In genomic region chr2:119758881-119759450, GRCh38 we compare ENCODE assay signal across 7 cellular contexts. TPM values are rescaled to one million over a fixed set of nuclear protein-coding genes. Genes with fewer than 3 reads are reported as not detected.
DNase-seq lines count a peak whose midpoint lies in the region; ATAC-seq and TF ChIP-seq lines count a peak whose summit lies in the region.

No MANE protein-coding gene starts in this region.

- no peaks in the 10 kb centered on the region for H3K9me3 ChIP-seq in iPS-18c (ENCODE audit: control insufficient read depth, insufficient read depth, low read length)

- intact Hi-C loops in activated T-helper 1 cell treated with anti-CD3 and anti-CD28 coated beads, Interleukin-12 subunit alpha, Interleukin-12 subunit beta, Interleukin-2, Interleukin-4 antibody, amounts not matched to agents 30 ng/mL and 10 ng/mL and 1 ng/mL, durations not matched to agents 14 hours and 24 hours and 36 hours (cut with micrococcal nuclease) = loop anchor here (1.0 to 5.0 kb wide), 10 partner anchors 54 to 1670 kb away; partner anchors contain the start of genes C2orf76, DBI, EPB41L5 and INSIG2

- no peaks in the 10 kb centered on the region; the same call in none of the 2 replicates for H3K27me3 Mint-ChIP-seq in HFFc6 (ENCODE audit: insufficient read depth)
- H3K27me3 Mint-ChIP-seq in activated T-helper 1 cell treated with anti-CD3 and anti-CD28 coated beads, Interleukin-12 subunit alpha, Interleukin-12 subunit beta, Interleukin-2, Interleukin-4 antibody, amounts not matched to agents 30 ng/mL and 10 ng/mL and 1 ng/mL, durations not matched to agents 14 hours and 24 hours and 36 hours (ENCODE audit: insufficient read depth) = peaks cover 3% of the 10 kb centered on the region
- H3K27me3 Mint-ChIP-seq in stimulated activated naive B cell treated with anti-CD40 and anti-IgM and Interleukin-4, amounts not matched to agents 10 μg/mL and 1 μg/mL and 100 μg/mL, for 72 hours = peaks cover 0 to 4% of the 10 kb centered on the region in 2 donors

- no peak for TF ChIP-seq CTCF in HFFc6 (IDR thresholded peaks at IDR 0.05)

- no peak for ATAC-seq in stimulated activated naive B cell treated with anti-CD40 and anti-IgM and Interleukin-4, amounts not matched to agents 10 μg/mL and 1 μg/mL and 100 μg/mL, for 72 hours (replicated peaks)
- ATAC-seq in GM21717 (IDR thresholded peaks at IDR 0.05; ENCODE audit: unreplicated experiment) = no peak
- ATAC-seq in GM18873 (IDR thresholded peaks at IDR 0.05; ENCODE audit: low FRiP score, unreplicated experiment) = no peak
- ATAC-seq in HG02973 (IDR thresholded peaks at IDR 0.05; ENCODE audit: unreplicated experiment) = no peak

- H3K4me3 ChIP-seq in iPS-18c (ENCODE audit: insufficient read depth, low read depth, low read length) = peak overlapping the region; percentile 93

- H3K36me3 Mint-ChIP-seq in HFFc6 (ENCODE audit: low read depth) = no peaks in the 10 kb centered on the region
- no peaks in the 10 kb centered on the region for H3K36me3 Mint-ChIP-seq in activated T-helper 1 cell treated with anti-CD3 and anti-CD28 coated beads, Interleukin-12 subunit alpha, Interleukin-12 subunit beta, Interleukin-2, Interleukin-4 antibody, amounts not matched to agents 30 ng/mL and 10 ng/mL and 1 ng/mL, durations not matched to agents 14 hours and 24 hours and 36 hours (ENCODE audit: low read depth)
- no peaks in the 10 kb centered on the region for H3K36me3 Mint-ChIP-seq in stimulated activated naive B cell treated with anti-CD40 and anti-IgM and Interleukin-4, amounts not matched to agents 10 μg/mL and 1 μg/mL and 100 μg/mL, for 72 hours

- peak overlapping the region; percentile 91 for H3K4me3 Mint-ChIP-seq in HFFc6
- H3K4me3 Mint-ChIP-seq in activated T-helper 1 cell treated with anti-CD3 and anti-CD28 coated beads, Interleukin-12 subunit alpha, Interleukin-12 subunit beta, Interleukin-2, Interleukin-4 antibody, amounts not matched to agents 30 ng/mL and 10 ng/mL and 1 ng/mL, durations not matched to agents 14 hours and 24 hours and 36 hours = peak overlapping the region; percentile 89
- peak overlapping the region; percentile 89 to 98 for H3K4me3 Mint-ChIP-seq in stimulated activated naive B cell treated with anti-CD40 and anti-IgM and Interleukin-4, amounts not matched to agents 10 μg/mL and 1 μg/mL and 100 μg/mL, for 72 hours

- no peak for DNase-seq in HFFc6
- DNase-seq in activated T-helper 1 cell treated with anti-CD3 and anti-CD28 coated beads, Interleukin-12 subunit alpha, Interleukin-12 subunit beta, Interleukin-2, Interleukin-4 antibody, amounts not matched to agents 30 ng/mL and 10 ng/mL and 1 ng/mL, durations not matched to agents 14 hours and 24 hours and 36 hours (ENCODE audit: low spot score) = no peak
- DNase-seq in stimulated activated naive B cell treated with anti-CD40 and anti-IgM and Interleukin-4, amounts not matched to agents 10 μg/mL and 1 μg/mL and 100 μg/mL, for 72 hours = no peak

- peak overlapping the region; percentile 89 for H3K27ac Mint-ChIP-seq in HFFc6
- peak overlapping the region; percentile 94 for H3K27ac Mint-ChIP-seq in activated T-helper 1 cell treated with anti-CD3 and anti-CD28 coated beads, Interleukin-12 subunit alpha, Interleukin-12 subunit beta, Interleukin-2, Interleukin-4 antibody, amounts not matched to agents 30 ng/mL and 10 ng/mL and 1 ng/mL, durations not matched to agents 14 hours and 24 hours and 36 hours
- H3K27ac Mint-ChIP-seq in stimulated activated naive B cell treated with anti-CD40 and anti-IgM and Interleukin-4, amounts not matched to agents 10 μg/mL and 1 μg/mL and 100 μg/mL, for 72 hours = peak overlapping the region; percentile 86

- H3K9me3 Mint-ChIP-seq in HFFc6 = no peaks in the 10 kb centered on the region
- H3K9me3 Mint-ChIP-seq in activated T-helper 1 cell treated with anti-CD3 and anti-CD28 coated beads, Interleukin-12 subunit alpha, Interleukin-12 subunit beta, Interleukin-2, Interleukin-4 antibody, amounts not matched to agents 30 ng/mL and 10 ng/mL and 1 ng/mL, durations not matched to agents 14 hours and 24 hours and 36 hours = no peaks in the 10 kb centered on the region
- no peaks in the 10 kb centered on the region for H3K9me3 Mint-ChIP-seq in stimulated activated naive B cell treated with anti-CD40 and anti-IgM and Interleukin-4, amounts not matched to agents 10 μg/mL and 1 μg/mL and 100 μg/mL, for 72 hours

- peaks cover 54% of the 10 kb centered on the region for H3K4me1 Mint-ChIP-seq in HFFc6 (ENCODE audit: low read depth)
- H3K4me1 Mint-ChIP-seq in activated T-helper 1 cell treated with anti-CD3 and anti-CD28 coated beads, Interleukin-12 subunit alpha, Interleukin-12 subunit beta, Interleukin-2, Interleukin-4 antibody, amounts not matched to agents 30 ng/mL and 10 ng/mL and 1 ng/mL, durations not matched to agents 14 hours and 24 hours and 36 hours (ENCODE audit: low read depth) = peaks cover 53% of the 10 kb centered on the region
- H3K4me1 Mint-ChIP-seq in stimulated activated naive B cell treated with anti-CD40 and anti-IgM and Interleukin-4, amounts not matched to agents 10 μg/mL and 1 μg/mL and 100 μg/mL, for 72 hours = peaks cover 21 to 47% of the 10 kb centered on the region in 2 donors

RNA-seq across cellular contexts. Expression of gene PTPN4, which starts 0.8 kb away (rescaled TPM):
- total RNA-seq in HFFc6 (2021; fragmentation: NEBNext Ultra II Directional; extraction: Animal tissue kit (Norgen Biotek cat#: 25700)) = 10 to 100 TPM; 12.0 to 20.3 (median 14.8) TPM
- total RNA-seq in activated T-helper 1 cell treated with anti-CD3 and anti-CD28 coated beads, Interleukin-12 subunit alpha, Interleukin-12 subunit beta, Interleukin-2, Interleukin-4 antibody, amounts not matched to agents 30 ng/mL and 10 ng/mL and 1 ng/mL, durations not matched to agents 14 hours and 24 hours and 36 hours = 24.5 and 28.3 TPM in 2 replicates
